1 cellular context compared by ENCODE assay signal in genomic region chr4:154982187-154983047, GRCh38.
TF ChIP-seq lines count a peak whose summit lies in the region.

No MANE protein-coding gene starts in this region.

TF ChIP-seq in GM23338, 12 proteins besides CTCF, POLR2A, EP300 and RAD21 (continued from another document):
- TF ChIP-seq ETS1 (IDR thresholded peaks at IDR 0.05), result no peak
- TF ChIP-seq POLR2AphosphoS5 (IDR thresholded peaks at IDR 0.05; ENCODE audit: low read depth), result no peak
- TF ChIP-seq ZNF114 (CRISPR knock-in tag; IDR thresholded peaks at IDR 0.05), result no peak
- TF ChIP-seq NANOG (IDR thresholded peaks at IDR 0.05; ENCODE audit: borderline replicate concordance), result no peak
- no peak for TF ChIP-seq JUNB (IDR thresholded peaks at IDR 0.05; ENCODE audit: unreplicated experiment)
- no peak for TF ChIP-seq EZH2 (IDR thresholded peaks at IDR 0.05; ENCODE audit: low read depth, unreplicated experiment)
- TF ChIP-seq ZNF331 (CRISPR knock-in tag; IDR thresholded peaks at IDR 0.05; ENCODE audit: low read depth), result no peak
- TF ChIP-seq ZNF462 (CRISPR knock-in tag; IDR thresholded peaks at IDR 0.05), result no peak
- no peak for TF ChIP-seq STAT1 (IDR thresholded peaks at IDR 0.05; ENCODE audit: unreplicated experiment)
- no peak for TF ChIP-seq CREB1 (CRISPR knock-in tag; IDR thresholded peaks at IDR 0.05; ENCODE audit: low read depth)
TF ChIP-seq in GM23338: peak in this region for 0.
